ENCODE assay signal across 1 cellular context in genomic region chr21:35028451-35028757, GRCh38.
TF ChIP-seq lines count a peak whose summit lies in the region.

No MANE protein-coding gene starts in this region.

TF ChIP-seq in H1, 55 proteins besides CTCF, POLR2A, EP300 and RAD21:
- TF ChIP-seq SP4 (IDR thresholded peaks at IDR 0.05; ENCODE audit: low read length) (no peak), CREB1 (IDR thresholded peaks at IDR 0.05) (no peak), TEAD4 (IDR thresholded peaks at IDR 0.05; ENCODE audit: low read depth, low read length) (no peak), JUND (IDR thresholded peaks at IDR 0.05; ENCODE audit: low read length) (no peak), SAP30 (IDR thresholded peaks at IDR 0.05; ENCODE audit: insufficient read depth, insufficient replicate concordance, low read length) (no peak), HDAC2 (IDR thresholded peaks at IDR 0.05; ENCODE audit: borderline replicate concordance in 1 of 2, low read depth in 2 of 2, low read length in 2 of 2) (no peak), USF2 (IDR thresholded peaks at IDR 0.05; ENCODE audit: low read length) (no peak), CBX8 (IDR thresholded peaks at IDR 0.05; ENCODE audit: borderline replicate concordance, low read depth, low read length) (no peak), TAF1 (IDR thresholded peaks at IDR 0.05; ENCODE audit: low read depth, low read length) (no peak), POU5F1 (IDR thresholded peaks at IDR 0.05; ENCODE audit: low read depth, low read length) (no peak), SUZ12 (IDR thresholded peaks at IDR 0.05; ENCODE audit: low read length) (no peak), SP2 (IDR thresholded peaks at IDR 0.05; ENCODE audit: low read length) (no peak)
